31 cellular contexts compared by ENCODE assay signal in the genomic region with DNA sequence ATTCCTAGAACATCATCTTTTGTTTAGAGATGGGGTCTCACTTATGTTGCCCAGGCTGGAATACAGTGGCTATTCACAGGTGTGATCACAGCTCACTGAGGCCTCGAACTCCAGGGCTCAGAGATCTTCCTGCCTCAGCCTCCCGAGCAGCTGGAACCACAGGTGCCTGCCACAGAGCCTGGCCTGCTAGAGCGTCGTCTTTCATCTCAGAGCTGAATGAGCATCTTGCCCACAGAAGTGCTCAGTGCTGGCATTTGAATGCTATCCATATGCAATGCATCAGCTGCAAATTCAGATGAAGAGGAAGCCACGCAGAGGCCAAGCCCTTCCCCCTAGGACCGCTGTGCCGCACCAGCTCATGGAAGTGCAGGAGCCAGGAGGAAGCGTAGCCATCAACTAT. TPM values are rescaled to one million over a fixed set of nuclear protein-coding genes. Genes with fewer than 3 reads are reported as not detected.
"Had no signal": no experiment of that assay in that cellular context is flagged by ENCODE, and none has a peak within 500 bp of the region (broad histone marks: within the 10 kb centered on the region; RNA-seq: fewer than 3 reads in every experiment).

No MANE protein-coding gene starts in this region.

- H3K36me3 Mint-ChIP-seq: mesothelial cell of epicardium, naive B cell had no signal

- H3K4me3 Mint-ChIP-seq: dendritic cell treated with granulocyte-macrophage colony-stimulating factor and Interleukin-4, amounts not matched to agents 40 ng/mL and 50 ng/mL, for 4 days; endodermal cell; mesothelial cell of epicardium; natural killer cell treated with Interleukin-12 subunit alpha and Interleukin-12 subunit beta and Interleukin-15 and Interleukin-18, amount 100 ng/mL, for 72 hours; neural crest cell had no signal

- H3K27ac Mint-ChIP-seq: dendritic cell treated with granulocyte-macrophage colony-stimulating factor and Interleukin-4, amounts not matched to agents 40 ng/mL and 50 ng/mL, for 4 days; endodermal cell; mesothelial cell of epicardium; natural killer cell treated with Interleukin-12 subunit alpha and Interleukin-12 subunit beta and Interleukin-15 and Interleukin-18, amount 100 ng/mL, for 72 hours had no signal

- H3K4me1 Mint-ChIP-seq: endodermal cell had no signal

- H3K27me3 ChIP-seq: thyroid gland, vagina had no signal

- H3K9me3 ChIP-seq: gastrocnemius medialis, left lung, mucosa of descending colon, prostate gland, right atrium auricular region, stomach, thyroid gland, vagina had no signal

- H3K9me3 Mint-ChIP-seq: dendritic cell treated with granulocyte-macrophage colony-stimulating factor and Interleukin-4, amounts not matched to agents 40 ng/mL and 50 ng/mL, for 4 days; endodermal cell; mesothelial cell of epicardium; naive B cell; natural killer cell treated with Interleukin-12 subunit alpha and Interleukin-12 subunit beta and Interleukin-15 and Interleukin-18, amount 100 ng/mL, for 72 hours; neural crest cell had no signal

- H3K4me1 ChIP-seq: gastrocnemius medialis, prostate gland had no signal

- ATAC-seq: esophagus mucosa; gastrocnemius medialis; left cardiac atrium; left lung; mucosa of descending colon; natural killer cell treated with Interleukin-12 subunit alpha and Interleukin-12 subunit beta and Interleukin-15 and Interleukin-18, amount 100 ng/mL, for 72 hours; sciatic nerve had no signal

- H3K27ac ChIP-seq: epithelial cell of prostate, gastrocnemius medialis, prostate gland, right atrium auricular region, stomach, thyroid gland, vagina had no signal

- H3K4me3 ChIP-seq: gastrocnemius medialis, left lung, mucosa of descending colon, prostate gland, right atrium auricular region, smooth muscle cell, stomach, thyroid gland, vagina had no signal

- H3K36me3 ChIP-seq: gastrocnemius medialis, left lung, prostate gland, right atrium auricular region, stomach, thyroid gland, vagina had no signal

- DNase-seq: effector CD8-positive, alpha-beta T cell; endodermal cell; foreskin fibroblast; gastrocnemius medialis; head of caudate nucleus; left cardiac atrium; left lung; mesenchymal stem cell; mucosa of descending colon; naive B cell; nucleus accumbens; stimulated activated CD4-positive, alpha-beta T cell treated with anti-CD3 and anti-CD28 coated beads, Interleukin-12 subunit alpha, Interleukin-12 subunit beta, amount 100 ng/mL, for 4 hours; stimulated activated CD4-positive, alpha-beta T cell treated with anti-CD3 and anti-CD28 coated beads, Interleukin-1b, Interleukin-23, amount 100 ng/mL, for 48 hours; stimulated activated CD4-positive, alpha-beta T cell treated with anti-CD3 and anti-CD28 coated beads, Interleukin-4, amount 100 ng/mL, for 1 hour; stimulated activated CD8-positive, alpha-beta memory T cell treated with anti-CD3 and anti-CD28 coated beads, Interleukin-4, amount 100 ng/mL, for 48 hours; stimulated activated naive CD4-positive, alpha-beta T cell treated with Interleukin-2 at 50 U/mL for 16 hours; stomach; thyroid gland; trophoblast cell had no signal

- H3K4me2 ChIP-seq: smooth muscle cell had no signal

RNA-seq across cellular contexts. Expression of a gene that starts 4.5 kb away (rescaled TPM):
- total RNA-seq: osteocyte had no signal
